10 cellular contexts compared by ENCODE assay signal in the genomic region with DNA sequence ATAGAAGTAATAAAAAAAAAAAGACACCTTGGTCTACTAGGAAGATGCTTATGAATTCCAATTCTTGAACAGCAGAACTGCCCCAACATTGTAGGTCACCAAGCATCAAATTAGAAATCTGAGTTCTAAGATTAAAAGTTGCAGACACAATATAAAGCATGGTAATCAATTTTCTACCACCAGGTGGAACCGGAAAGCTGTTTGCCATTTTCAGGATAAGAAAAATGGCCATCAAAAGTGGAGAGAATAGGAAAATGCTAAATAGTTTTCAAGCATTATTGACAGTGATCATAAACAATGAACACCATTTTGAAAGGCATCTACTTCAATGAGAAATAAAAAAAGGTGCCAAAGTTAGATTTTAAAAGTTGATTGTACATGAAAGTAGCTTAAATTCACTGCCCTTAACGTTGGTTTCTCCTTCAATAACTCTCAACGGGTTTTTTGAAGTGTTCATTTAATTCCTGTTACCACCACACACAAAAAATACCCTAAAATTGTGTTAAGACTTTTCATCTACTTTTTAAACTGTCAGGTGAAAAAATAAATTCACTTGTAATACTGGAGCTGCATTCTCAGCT.
DNase-seq lines count a peak whose midpoint lies in the region; ATAC-seq and TF ChIP-seq lines count a peak whose summit lies in the region.
"Had no signal": no experiment of that assay in that cellular context is flagged by ENCODE, and none has a peak within 500 bp of the region (broad histone marks: within the 10 kb centered on the region; RNA-seq: fewer than 3 reads in every experiment).

No MANE protein-coding gene starts in this region.

- no peak for DNase-seq in GM12864 (ENCODE audit: low read depth)
- DNase-seq in NCI-H1694 treated with DMSO at 0.1 percent for 48 hours (lab: John Stamatoyannopoulos, UW), result peak; percentile 16
- DNase-seq in dermis blood vessel endothelial cell, result peak; percentile 42
- no peak for DNase-seq in progenitor cell of endocrine pancreas (ENCODE audit: low spot score, unreplicated experiment)
- DNase-seq in SK-N-DZ (ENCODE audit: low spot score), result no peak
- no peak for DNase-seq in NOMO-1 treated with dmso at 0.1 percent for 144 hours (lab: John Stamatoyannopoulos, UW; ENCODE audit: unreplicated experiment)
- no peak for DNase-seq in T-helper 2 cell treated with Interferon-gamma antibody and Interleukin-4, amounts not matched to agents 5 μg/mL and 100 μg/mL, for 36 hours (ENCODE audit: low spot score)
- DNase-seq: stimulated activated naive CD4-positive, alpha-beta T cell had no signal

- no peaks in the 10 kb centered on the region for H3K27me3 Mint-ChIP-seq in progenitor cell of endocrine pancreas
- no peaks in the 10 kb centered on the region for H3K27me3 Mint-ChIP-seq in T-helper 2 cell treated with Interferon-gamma antibody and Interleukin-4, amounts not matched to agents 5 μg/mL and 100 μg/mL, for 36 hours (ENCODE audit: low read depth)

- TF ChIP-seq CTCF in GM12864 (IDR thresholded peaks at IDR 0.05; ENCODE audit: low read depth, low read length, missing control alignments) (peak; percentile 19), progenitor cell of endocrine pancreas (IDR thresholded peaks at IDR 0.05; ENCODE audit: unreplicated experiment) (peak; percentile 49)

- ATAC-seq in GM18511 (IDR thresholded peaks at IDR 0.05; ENCODE audit: unreplicated experiment), result no peak

- H3K4me3 Mint-ChIP-seq in progenitor cell of endocrine pancreas (ENCODE audit: low read depth), result no peak overlapping the region
- no peak overlapping the region for H3K4me3 Mint-ChIP-seq in T-helper 2 cell treated with Interferon-gamma antibody and Interleukin-4, amounts not matched to agents 5 μg/mL and 100 μg/mL, for 36 hours

- H3K36me3 Mint-ChIP-seq in progenitor cell of endocrine pancreas (ENCODE audit: insufficient read depth), result peaks cover 3% of the 10 kb centered on the region
- H3K36me3 Mint-ChIP-seq in T-helper 2 cell treated with Interferon-gamma antibody and Interleukin-4, amounts not matched to agents 5 μg/mL and 100 μg/mL, for 36 hours (ENCODE audit: low read depth), result no peaks in the 10 kb centered on the region

- no peak overlapping the region for H3K4me3 ChIP-seq in GM12864 (ENCODE audit: low read depth, low read length)
- H3K4me3 ChIP-seq: lung had no signal

- no peak overlapping the region for H3K27ac Mint-ChIP-seq in progenitor cell of endocrine pancreas
- H3K27ac Mint-ChIP-seq in T-helper 2 cell treated with Interferon-gamma antibody and Interleukin-4, amounts not matched to agents 5 μg/mL and 100 μg/mL, for 36 hours, result no peak overlapping the region

- peaks cover 6% of the 10 kb centered on the region for H3K9me3 Mint-ChIP-seq in progenitor cell of endocrine pancreas (ENCODE audit: low read depth)
- H3K9me3 Mint-ChIP-seq in T-helper 2 cell treated with Interferon-gamma antibody and Interleukin-4, amounts not matched to agents 5 μg/mL and 100 μg/mL, for 36 hours, result no peaks in the 10 kb centered on the region

- H3K4me1 Mint-ChIP-seq in progenitor cell of endocrine pancreas (ENCODE audit: low read depth), result no peaks in the 10 kb centered on the region
- H3K4me1 Mint-ChIP-seq in T-helper 2 cell treated with Interferon-gamma antibody and Interleukin-4, amounts not matched to agents 5 μg/mL and 100 μg/mL, for 36 hours (ENCODE audit: low read depth), result no peaks in the 10 kb centered on the region

Comparison
In these comparisons a context has a peak if more than half of its experiments do, and no peak if none do; other contexts are left out.
1. DNase-seq: peak in NCI-H1694 treated with DMSO at 0.1 percent for 48 hours (single experiment) and dermis blood vessel endothelial cell (single experiment); none in GM12864 (single experiment), progenitor cell of endocrine pancreas (single experiment), SK-N-DZ (single experiment), NOMO-1 treated with dmso at 0.1 percent for 144 hours (single experiment) and T-helper 2 cell treated with Interferon-gamma antibody and Interleukin-4, amounts not matched to agents 5 μg/mL and 100 μg/mL, for 36 hours (single experiment).